In genomic region chr22:41197808-41198585, GRCh38 we compare ENCODE assay signal across 8 cellular contexts. TPM values are rescaled to one million over a fixed set of nuclear protein-coding genes. Genes with fewer than 3 reads are reported as not detected.
DNase-seq lines count a peak whose midpoint lies in the region; ATAC-seq and TF ChIP-seq lines count a peak whose summit lies in the region.

No MANE protein-coding gene starts in this region.

- H3K4me3 ChIP-seq in NT2/D1 (ENCODE audit: insufficient read length, low read depth), result peak overlapping the region; percentile 66
- peak overlapping the region; percentile 63 for H3K4me3 ChIP-seq in cardiac muscle cell

- no peak for TF ChIP-seq CTCF in cardiac muscle cell (IDR thresholded peaks at IDR 0.05; ENCODE audit: low read depth, low read length)

- H3K36me3 Mint-ChIP-seq in activated T-helper 17 cell treated with anti-CD3 and anti-CD28 coated beads, Interleukin-2, amount 50 U/mL, for 72 hours (ENCODE audit: low read depth), result no peaks in the 10 kb centered on the region

- H3K27me3 ChIP-seq in NT2/D1 (ENCODE audit: insufficient read depth, insufficient read length) (peaks cover 38% of the 10 kb centered on the region), cardiac muscle cell (peaks cover 55% of the 10 kb centered on the region)

- intact Hi-C loops in sciatic nerve (cut with DNase I), result no loop called here

- peaks cover 2% of the 10 kb centered on the region for H3K4me1 ChIP-seq in NT2/D1 (ENCODE audit: insufficient read depth, insufficient read length)
- H3K4me1 ChIP-seq in cardiac muscle cell (ENCODE audit: low read depth), result no peaks in the 10 kb centered on the region

- H3K9me3 Mint-ChIP-seq in activated T-helper 17 cell treated with anti-CD3 and anti-CD28 coated beads, Interleukin-2, amount 50 U/mL, for 72 hours, result no peaks in the 10 kb centered on the region

- peak; percentile 52 for DNase-seq in DMS 273 treated with DMSO at 0.1 percent for 48 hours (lab: John Stamatoyannopoulos, UW)
- DNase-seq in NT2/D1 (ENCODE audit: low read depth, low spot score), result no peak
- peak in 1 of 2 donors; percentile 41 for DNase-seq in cardiac muscle cell (ENCODE audit: low read depth in 1 of 2, low spot score in 1 of 2)
- no peak for DNase-seq in sciatic nerve (ENCODE audit: low spot score)
- no peak for DNase-seq in amniotic stem cell (lab: John Stamatoyannopoulos, UW)
- no peak for DNase-seq in islet precursor cell

- H3K27ac Mint-ChIP-seq in activated T-helper 17 cell treated with anti-CD3 and anti-CD28 coated beads, Interleukin-2, amount 50 U/mL, for 72 hours, result peak overlapping the region; percentile 81

- H3K4me3 Mint-ChIP-seq in activated T-helper 17 cell treated with anti-CD3 and anti-CD28 coated beads, Interleukin-2, amount 50 U/mL, for 72 hours, result peak overlapping the region; percentile 95

- peaks cover 8% of the 10 kb centered on the region for H3K4me1 Mint-ChIP-seq in activated T-helper 17 cell treated with anti-CD3 and anti-CD28 coated beads, Interleukin-2, amount 50 U/mL, for 72 hours

- H3K36me3 ChIP-seq in NT2/D1 (ENCODE audit: insufficient read depth, insufficient read length, low read length) (no peaks in the 10 kb centered on the region), cardiac muscle cell (no peaks in the 10 kb centered on the region)

- H3K27ac ChIP-seq in cardiac muscle cell, result no peak overlapping the region

- H3K27me3 Mint-ChIP-seq in activated T-helper 17 cell treated with anti-CD3 and anti-CD28 coated beads, Interleukin-2, amount 50 U/mL, for 72 hours, result no peaks in the 10 kb centered on the region

- ATAC-seq in HG02571 (IDR thresholded peaks at IDR 0.05; ENCODE audit: unreplicated experiment) (peak; percentile 34), sciatic nerve (peak; percentile 81)
- peak; percentile 72 for ATAC-seq in activated T-helper 17 cell treated with anti-CD3 and anti-CD28 coated beads, Interleukin-2, amount 50 U/mL, for 72 hours (replicated peaks)

- peak overlapping the region; percentile 77 for H3K9ac ChIP-seq in NT2/D1 (ENCODE audit: insufficient read length, low read depth)

- no peaks in the 10 kb centered on the region for H3K9me3 ChIP-seq in NT2/D1 (ENCODE audit: insufficient read depth, low read length)
- H3K9me3 ChIP-seq in cardiac muscle cell (ENCODE audit: low read depth), result no peaks in the 10 kb centered on the region

RNA-seq across cellular contexts. Expression of gene L3MBTL2, which starts 7.1 kb away (rescaled TPM):
- 10 to 100 TPM; 23.0 to 37.3 TPM for total RNA-seq in activated T-helper 17 cell treated with anti-CD3 and anti-CD28 coated beads, Interleukin-2, amount 50 U/mL, for 72 hours
- total RNA-seq in cardiac muscle cell (24.9 and 27.0 TPM in 2 replicates), sciatic nerve (18.1 TPM)
- polyA plus RNA-seq in cardiac muscle cell, result 21.4 and 25.5 TPM in 2 replicates

RNA-seq across cellular contexts. Expression of gene CHADL, which starts 42.7 kb away (rescaled TPM):
- total RNA-seq in activated T-helper 17 cell treated with anti-CD3 and anti-CD28 coated beads, Interleukin-2, amount 50 U/mL, for 72 hours, result under 1 TPM; 0.41 to 0.50 TPM
- total RNA-seq in cardiac muscle cell (3.3 and 4.0 TPM in 2 replicates), sciatic nerve (13.1 TPM)
- 0.49 and 1.8 TPM in 2 replicates for polyA plus RNA-seq in cardiac muscle cell
